8 cellular contexts compared by ENCODE assay signal in the genomic region with DNA sequence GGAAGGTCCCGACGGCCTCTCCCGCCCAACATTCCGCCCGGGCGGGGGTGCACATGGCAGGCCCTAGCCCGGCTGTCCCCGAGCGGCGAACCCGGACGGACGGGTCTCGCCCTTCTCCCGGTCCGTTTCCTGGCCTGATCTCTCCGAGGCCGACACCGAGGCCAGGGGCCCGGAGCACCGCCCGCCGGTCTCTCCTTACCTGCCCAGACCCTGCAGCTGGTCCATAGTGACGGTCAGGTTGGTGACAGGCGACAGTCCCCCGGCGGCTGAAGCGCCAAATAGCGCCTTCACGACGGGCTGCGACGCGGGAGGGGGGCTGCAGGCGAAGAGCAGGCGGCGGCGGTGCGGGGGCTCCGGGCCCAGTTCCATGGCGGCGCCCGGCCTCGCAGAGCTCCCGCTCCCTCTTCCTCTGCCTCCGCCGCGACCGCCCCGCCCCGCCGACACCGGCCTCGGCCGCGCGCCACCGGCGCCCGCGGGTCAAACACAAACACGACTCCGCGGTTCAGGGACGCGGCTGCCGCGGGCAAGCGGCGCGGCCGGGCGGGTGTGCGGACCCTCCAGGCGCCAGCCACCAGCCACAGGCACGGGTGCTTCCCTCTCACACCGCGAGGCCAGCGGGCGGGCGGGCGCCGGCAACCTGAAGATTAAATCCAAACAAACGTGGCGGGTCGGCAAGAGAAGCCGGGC. TPM values are rescaled to one million over a fixed set of nuclear protein-coding genes. Genes with fewer than 3 reads are reported as not detected.
A peak's percentile ranks its signal among the peaks of the same experiment; 100 is the strongest.
DNase-seq lines count a peak whose midpoint lies in the region; TF ChIP-seq lines count a peak whose summit lies in the region.

No MANE protein-coding gene starts in this region.

- POLR2A ChIA-PET in HEK293 (lab: Yijun Ruan, JAX) = interaction anchor here (0.6 to 1.8 kb wide), 12 partner anchors 9 to 530 kb away, joined by 3 to 16 read pairs (median 5); a partner anchor contains a TSS

- no peak for TF ChIP-seq POLR2A in NB4 (IDR thresholded peaks at IDR 0.05; ENCODE audit: extremely low read depth, insufficient read length)

- no peaks in the 10 kb centered on the region for H3K9me3 ChIP-seq in HEK293 (ENCODE audit: control insufficient read depth, insufficient read depth, low read depth, low read length)
- no peaks in the 10 kb centered on the region for H3K9me3 ChIP-seq in ascending aorta

- DNase-seq in NCI-H187 (lab: John Stamatoyannopoulos, UW) (peak; percentile 49 to 51), NCI-H187 treated with DMSO at 0.1 percent for 48 hours (lab: John Stamatoyannopoulos, UW) (no peak), NB4 (ENCODE audit: low read depth) (no peak), ascending aorta (ENCODE audit: low spot score in 2 of 2) (peak in 1 of 2 donors; percentile 78), iPS-NIHi7 (ENCODE audit: extremely low spot score) (peak; percentile 33)
- peak; percentile 33 for DNase-seq in stimulated activated CD4-positive, alpha-beta T cell treated with anti-CD3 and anti-CD28 coated beads, Interleukin-12 subunit alpha, Interleukin-12 subunit beta, amount 100 ng/mL, for 4 hours
- no peak for DNase-seq in central memory CD4-positive, alpha-beta T cell

- H3K4me3 ChIP-seq in HEK293 (ENCODE audit: low read depth, low read length) = peak overlapping the region; percentile 96
- H3K4me3 ChIP-seq in NB4 (ENCODE audit: low read depth, low read length) = peak overlapping the region; percentile 100
- peak overlapping the region; percentile 71 to 85 for H3K4me3 ChIP-seq in ascending aorta

- TF ChIP-seq CTCF in HEK293 (tag by site-specific recombination; IDR thresholded peaks at IDR 0.05) (no peak; the same call in 1 of the 2 replicates), NB4 (IDR thresholded peaks at IDR 0.05; ENCODE audit: low read depth, low read length) (no peak), ascending aorta (IDR thresholded peaks at IDR 0.05) (no peak)

- intact Hi-C loops in ascending aorta (cut with DNase I) = loop anchor here (2.0 kb wide), 1 partner anchor 53 kb away; a partner anchor contains a TSS

- no peaks in the 10 kb centered on the region for H3K27me3 ChIP-seq in ascending aorta

- H3K27ac ChIP-seq in HEK293 (ENCODE audit: extremely low read depth, low read depth, low read length) (peak overlapping the region; percentile 85), ascending aorta (peak overlapping the region in 1 of 2 donors; percentile 63)

- H3K36me3 ChIP-seq in HEK293 (ENCODE audit: control insufficient read depth in 2 of 2, insufficient read depth in 1 of 2, low read length in 2 of 2) = peaks cover 22 to 44% of the 10 kb centered on the region in 2 experiments
- no peaks in the 10 kb centered on the region for H3K36me3 ChIP-seq in ascending aorta

- CTCF ChIA-PET in HEK293 (lab: Yijun Ruan, JAX) = interaction anchor here (0.6 to 2.0 kb wide), 4 partner anchors 55 to 499 kb away, joined by 3 to 7 read pairs (median 4); no protein-coding TSS in a partner anchor

- H3K4me1 ChIP-seq in HEK293 (ENCODE audit: control insufficient read depth, insufficient read depth, low read length) = no peaks in the 10 kb centered on the region
- peaks cover 0 to 10% of the 10 kb centered on the region in 2 donors for H3K4me1 ChIP-seq in ascending aorta

TF ChIP-seq in HEK293, 187 proteins besides CTCF, POLR2A, EP300 and RAD21 (continues in another document):
- TF ChIP-seq ZNF214 (tag by site-specific recombination; IDR thresholded peaks at IDR 0.05; ENCODE audit: borderline replicate concordance) = no peak
- TF ChIP-seq, protein P1, sequence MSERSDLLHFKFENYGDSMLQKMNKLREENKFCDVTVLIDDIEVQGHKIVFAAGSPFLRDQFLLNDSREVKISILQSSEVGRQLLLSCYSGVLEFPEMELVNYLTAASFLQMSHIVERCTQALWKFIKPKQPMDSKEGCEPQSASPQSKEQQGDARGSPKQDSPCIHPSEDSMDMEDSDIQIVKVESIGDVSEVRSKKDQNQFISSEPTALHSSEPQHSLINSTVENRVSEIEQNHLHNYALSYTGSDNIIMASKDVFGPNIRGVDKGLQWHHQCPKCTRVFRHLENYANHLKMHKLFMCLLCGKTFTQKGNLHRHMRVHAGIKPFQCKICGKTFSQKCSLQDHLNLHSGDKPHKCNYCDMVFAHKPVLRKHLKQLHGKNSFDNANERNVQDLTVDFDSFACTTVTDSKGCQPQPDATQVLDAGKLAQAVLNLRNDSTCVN (tag by site-specific recombination; optimal IDR thresholded peaks at IDR 0.05) = peak; percentile 65
- TF ChIP-seq KLF9 (tag by site-specific recombination; IDR thresholded peaks at IDR 0.05; ENCODE audit: low read depth) = 0 out of 2 replicates have a peak, but pooled peaks have one; percentile 14
- no peak for TF ChIP-seq ZNF843 (tag by site-specific recombination; IDR thresholded peaks at IDR 0.05)
- 0 out of 2 replicates have a peak, but pooled peaks have one; percentile 22 for TF ChIP-seq ZNF341 (tag by site-specific recombination; IDR thresholded peaks at IDR 0.05; ENCODE audit: low read depth)
- TF ChIP-seq YY1 (tag by site-specific recombination; IDR thresholded peaks at IDR 0.05) = peak; percentile 43; the same call in 1 of the 2 replicates
- TF ChIP-seq ZNF133 (tag by site-specific recombination; IDR thresholded peaks at IDR 0.05) = no peak
- 0 out of 2 replicates have a peak, but pooled peaks have one; percentile 36 for TF ChIP-seq KLF8 (tag by site-specific recombination; IDR thresholded peaks at IDR 0.05)
- TF ChIP-seq, protein P2, sequence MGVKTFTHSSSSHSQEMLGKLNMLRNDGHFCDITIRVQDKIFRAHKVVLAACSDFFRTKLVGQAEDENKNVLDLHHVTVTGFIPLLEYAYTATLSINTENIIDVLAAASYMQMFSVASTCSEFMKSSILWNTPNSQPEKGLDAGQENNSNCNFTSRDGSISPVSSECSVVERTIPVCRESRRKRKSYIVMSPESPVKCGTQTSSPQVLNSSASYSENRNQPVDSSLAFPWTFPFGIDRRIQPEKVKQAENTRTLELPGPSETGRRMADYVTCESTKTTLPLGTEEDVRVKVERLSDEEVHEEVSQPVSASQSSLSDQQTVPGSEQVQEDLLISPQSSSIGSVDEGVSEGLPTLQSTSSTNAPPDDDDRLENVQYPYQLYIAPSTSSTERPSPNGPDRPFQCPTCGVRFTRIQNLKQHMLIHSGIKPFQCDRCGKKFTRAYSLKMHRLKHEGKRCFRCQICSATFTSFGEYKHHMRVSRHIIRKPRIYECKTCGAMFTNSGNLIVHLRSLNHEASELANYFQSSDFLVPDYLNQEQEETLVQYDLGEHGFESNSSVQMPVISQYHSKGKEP (tag by site-specific recombination; IDR thresholded peaks at IDR 0.05) = 0 out of 2 replicates have a peak, but pooled peaks have one; percentile 3
- no peak for TF ChIP-seq ZNF600 (tag by site-specific recombination; IDR thresholded peaks at IDR 0.05)
- TF ChIP-seq ZNF561 (tag by site-specific recombination; IDR thresholded peaks at IDR 0.05; ENCODE audit: borderline replicate concordance) = peak; percentile 12; the same call in 1 of the 2 replicates
- TF ChIP-seq, protein P3, sequence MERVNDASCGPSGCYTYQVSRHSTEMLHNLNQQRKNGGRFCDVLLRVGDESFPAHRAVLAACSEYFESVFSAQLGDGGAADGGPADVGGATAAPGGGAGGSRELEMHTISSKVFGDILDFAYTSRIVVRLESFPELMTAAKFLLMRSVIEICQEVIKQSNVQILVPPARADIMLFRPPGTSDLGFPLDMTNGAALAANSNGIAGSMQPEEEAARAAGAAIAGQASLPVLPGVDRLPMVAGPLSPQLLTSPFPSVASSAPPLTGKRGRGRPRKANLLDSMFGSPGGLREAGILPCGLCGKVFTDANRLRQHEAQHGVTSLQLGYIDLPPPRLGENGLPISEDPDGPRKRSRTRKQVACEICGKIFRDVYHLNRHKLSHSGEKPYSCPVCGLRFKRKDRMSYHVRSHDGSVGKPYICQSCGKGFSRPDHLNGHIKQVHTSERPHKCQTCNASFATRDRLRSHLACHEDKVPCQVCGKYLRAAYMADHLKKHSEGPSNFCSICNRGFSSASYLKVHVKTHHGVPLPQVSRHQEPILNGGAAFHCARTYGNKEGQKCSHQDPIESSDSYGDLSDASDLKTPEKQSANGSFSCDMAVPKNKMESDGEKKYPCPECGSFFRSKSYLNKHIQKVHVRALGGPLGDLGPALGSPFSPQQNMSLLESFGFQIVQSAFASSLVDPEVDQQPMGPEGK (tag by site-specific recombination; IDR thresholded peaks at IDR 0.05) = 0 out of 2 replicates have a peak, but pooled peaks have one; percentile 7
- TF ChIP-seq, protein P4, sequence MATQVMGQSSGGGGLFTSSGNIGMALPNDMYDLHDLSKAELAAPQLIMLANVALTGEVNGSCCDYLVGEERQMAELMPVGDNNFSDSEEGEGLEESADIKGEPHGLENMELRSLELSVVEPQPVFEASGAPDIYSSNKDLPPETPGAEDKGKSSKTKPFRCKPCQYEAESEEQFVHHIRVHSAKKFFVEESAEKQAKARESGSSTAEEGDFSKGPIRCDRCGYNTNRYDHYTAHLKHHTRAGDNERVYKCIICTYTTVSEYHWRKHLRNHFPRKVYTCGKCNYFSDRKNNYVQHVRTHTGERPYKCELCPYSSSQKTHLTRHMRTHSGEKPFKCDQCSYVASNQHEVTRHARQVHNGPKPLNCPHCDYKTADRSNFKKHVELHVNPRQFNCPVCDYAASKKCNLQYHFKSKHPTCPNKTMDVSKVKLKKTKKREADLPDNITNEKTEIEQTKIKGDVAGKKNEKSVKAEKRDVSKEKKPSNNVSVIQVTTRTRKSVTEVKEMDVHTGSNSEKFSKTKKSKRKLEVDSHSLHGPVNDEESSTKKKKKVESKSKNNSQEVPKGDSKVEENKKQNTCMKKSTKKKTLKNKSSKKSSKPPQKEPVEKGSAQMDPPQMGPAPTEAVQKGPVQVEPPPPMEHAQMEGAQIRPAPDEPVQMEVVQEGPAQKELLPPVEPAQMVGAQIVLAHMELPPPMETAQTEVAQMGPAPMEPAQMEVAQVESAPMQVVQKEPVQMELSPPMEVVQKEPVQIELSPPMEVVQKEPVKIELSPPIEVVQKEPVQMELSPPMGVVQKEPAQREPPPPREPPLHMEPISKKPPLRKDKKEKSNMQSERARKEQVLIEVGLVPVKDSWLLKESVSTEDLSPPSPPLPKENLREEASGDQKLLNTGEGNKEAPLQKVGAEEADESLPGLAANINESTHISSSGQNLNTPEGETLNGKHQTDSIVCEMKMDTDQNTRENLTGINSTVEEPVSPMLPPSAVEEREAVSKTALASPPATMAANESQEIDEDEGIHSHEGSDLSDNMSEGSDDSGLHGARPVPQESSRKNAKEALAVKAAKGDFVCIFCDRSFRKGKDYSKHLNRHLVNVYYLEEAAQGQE (tag by site-specific recombination; IDR thresholded peaks at IDR 0.05) = 0 out of 2 replicates have a peak, but pooled peaks have one; percentile 15
- peak; percentile 50; the same call in 1 of the 2 replicates for TF ChIP-seq ZNF660 (tag by site-specific recombination; IDR thresholded peaks at IDR 0.05)

RNA-seq across cellular contexts. Expression of a gene that starts 0.5 kb away (rescaled TPM):
- not detected for total RNA-seq in ascending aorta

RNA-seq across cellular contexts. Expression of a gene that starts 35.6 kb away (rescaled TPM):
- not detected for total RNA-seq in ascending aorta

RNA-seq across cellular contexts. Expression of a gene that starts 53.2 kb away (rescaled TPM):
- total RNA-seq in ascending aorta = 3.7 TPM

Comparison
In these comparisons a context has a peak if more than half of its experiments do, and no peak if none do; other contexts are left out.
1. DNase-seq: peak in NCI-H187 (2 of 2), iPS-NIHi7 (single experiment) and stimulated activated CD4-positive, alpha-beta T cell treated with anti-CD3 and anti-CD28 coated beads, Interleukin-12 subunit alpha, Interleukin-12 subunit beta, amount 100 ng/mL, for 4 hours (single experiment); none in NCI-H187 treated with DMSO at 0.1 percent for 48 hours (single experiment), NB4 (single experiment) and central memory CD4-positive, alpha-beta T cell (single experiment).
2. Peak in every context shown above with its lines, with median percentiles within 50 percentile points of each other: H3K4me3 ChIP-seq.